ENCODE assay signal across 21 cellular contexts in the genomic region with DNA sequence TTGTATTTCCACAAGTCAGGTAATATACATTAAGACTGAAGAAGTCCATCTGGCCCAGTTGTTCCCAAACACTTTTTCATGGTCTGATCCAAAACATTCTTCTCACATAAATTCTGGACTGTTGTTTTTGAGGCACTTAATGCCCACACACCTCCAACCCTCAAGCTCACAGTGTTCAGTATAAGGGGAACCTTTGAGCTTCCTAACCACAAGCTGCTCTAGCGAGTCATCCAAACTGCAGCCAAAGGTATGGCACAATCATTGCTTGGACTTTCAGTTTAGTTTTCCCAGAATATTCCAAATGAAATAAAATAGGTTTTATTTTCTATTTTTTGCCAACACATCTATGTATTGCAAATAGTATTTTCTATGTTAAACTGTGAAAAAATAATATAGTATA.
DNase-seq lines count a peak whose midpoint lies in the region; TF ChIP-seq lines count a peak whose summit lies in the region.
"Had no signal": no experiment of that assay in that cellular context is flagged by ENCODE, and none has a peak within 500 bp of the region (broad histone marks: within the 10 kb centered on the region; RNA-seq: fewer than 3 reads in every experiment).

No MANE protein-coding gene starts in this region.

- DNase-seq in A172 (ENCODE audit: low spot score), result peak; percentile 15
- peak; percentile 30 to 31 for DNase-seq in Kasumi-1 (lab: John Stamatoyannopoulos, UW)
- peak; percentile 36 for DNase-seq in astrocyte of the cerebellum (ENCODE audit: low read depth)
- DNase-seq in fibroblast of the aortic adventitia (ENCODE audit: low read depth), result peak; percentile 41
- no peak for DNase-seq in effector memory CD4-positive, alpha-beta T cell
- no peak for DNase-seq in SKM-1 treated with dmso at 0.1 percent for 144 hours (lab: John Stamatoyannopoulos, UW; ENCODE audit: unreplicated experiment)
- DNase-seq in activated CD4-positive, CD25-positive, alpha-beta regulatory T cell treated with anti-CD3 and anti-CD28 coated beads, Interleukin-2, amount 50 U/mL, for 72 hours, result no peak
- DNase-seq in D341Med (ENCODE audit: low spot score), result no peak
- DNase-seq: activated CD4-positive, alpha-beta memory T cell treated with anti-CD3 and anti-CD28 coated beads, Interleukin-2, amount 10 ng/mL, durations not matched to agents 7 days and 5 days; activated naive CD4-positive, alpha-beta T cell treated with Interleukin-2 at 50 U/mL for 16 hours; activated T-cell treated with anti-CD3 and anti-CD28 coated beads, Interleukin-2, amount 50 U/mL, for 1 hour; anterior cingulate cortex; GDM1; glutamatergic neuron; KG1; NCI-H1417; NCI-H526 treated with DMSO at 0.1 percent for 48 hours; spleen; T-helper 17 cell had no signal

- no peaks in the 10 kb centered on the region for H3K4me1 ChIP-seq in effector memory CD4-positive, alpha-beta T cell (ENCODE audit: control insufficient read depth, insufficient read depth, low read length, poor library complexity, severe bottlenecking)
- H3K4me1 ChIP-seq: BLaER1 treated with 17β-estradiol and CSF1 and Interleukin-3, amounts not matched to agents 10 nM and 100 nM; spleen had no signal

- no peak for TF ChIP-seq CTCF in astrocyte of the cerebellum (IDR thresholded peaks at IDR 0.05; ENCODE audit: low read depth, low read length, missing control alignments)
- no peak for TF ChIP-seq CTCF in fibroblast of the aortic adventitia (IDR thresholded peaks at IDR 0.05; ENCODE audit: insufficient read depth, low read length)

- in situ Hi-C loops in astrocyte of the cerebellum (cut with HindIII; ENCODE audit: low sequenced_read_pairs), result no loop called here

- H3K27ac ChIP-seq in effector memory CD4-positive, alpha-beta T cell (ENCODE audit: insufficient read depth, low read length, poor library complexity, severe bottlenecking), result no peak overlapping the region
- H3K27ac ChIP-seq: BLaER1 treated with 17β-estradiol and CSF1 and Interleukin-3, amounts not matched to agents 10 nM and 100 nM; coronary artery; spleen had no signal

- H3K36me3 ChIP-seq in effector memory CD4-positive, alpha-beta T cell (ENCODE audit: control insufficient read depth, insufficient read depth, low read length), result no peaks in the 10 kb centered on the region
- H3K36me3 ChIP-seq: BLaER1 treated with 17β-estradiol and CSF1 and Interleukin-3, amounts not matched to agents 10 nM and 100 nM; spleen had no signal

- H3K4me3 ChIP-seq in astrocyte of the cerebellum (ENCODE audit: low read depth, low read length) (no peak overlapping the region), fibroblast of the aortic adventitia (ENCODE audit: low read depth, low read length) (no peak overlapping the region)
- H3K4me3 ChIP-seq in effector memory CD4-positive, alpha-beta T cell (ENCODE audit: insufficient read depth, low read depth, low read length, poor library complexity, severe bottlenecking), result no peak overlapping the region
- H3K4me3 ChIP-seq: BLaER1 treated with 17β-estradiol and CSF1 and Interleukin-3, amounts not matched to agents 10 nM and 100 nM; coronary artery; spleen had no signal

- H3K9me3 ChIP-seq in effector memory CD4-positive, alpha-beta T cell (ENCODE audit: control insufficient read depth, low read length), result no peaks in the 10 kb centered on the region
- H3K9me3 ChIP-seq: BLaER1 treated with 17β-estradiol and CSF1 and Interleukin-3, amounts not matched to agents 10 nM and 100 nM; spleen had no signal

- no peaks in the 10 kb centered on the region for H3K27me3 ChIP-seq in effector memory CD4-positive, alpha-beta T cell (replicated peaks; ENCODE audit: control insufficient read depth, insufficient read depth, low read length, poor library complexity, severe bottlenecking)
- H3K27me3 ChIP-seq: BLaER1 treated with 17β-estradiol and CSF1 and Interleukin-3, amounts not matched to agents 10 nM and 100 nM; spleen had no signal

Comparison
In these comparisons a context has a peak if more than half of its experiments do, and no peak if none do; other contexts are left out.
1. DNase-seq: peak in A172 (single experiment), Kasumi-1 (2 of 2), astrocyte of the cerebellum (single experiment) and fibroblast of the aortic adventitia (single experiment); none in effector memory CD4-positive, alpha-beta T cell (0 of 3), SKM-1 treated with dmso at 0.1 percent for 144 hours (single experiment), activated CD4-positive, CD25-positive, alpha-beta regulatory T cell treated with anti-CD3 and anti-CD28 coated beads, Interleukin-2, amount 50 U/mL, for 72 hours (single experiment) and D341Med (single experiment).